8 cellular contexts compared by ENCODE assay signal in the genomic region with DNA sequence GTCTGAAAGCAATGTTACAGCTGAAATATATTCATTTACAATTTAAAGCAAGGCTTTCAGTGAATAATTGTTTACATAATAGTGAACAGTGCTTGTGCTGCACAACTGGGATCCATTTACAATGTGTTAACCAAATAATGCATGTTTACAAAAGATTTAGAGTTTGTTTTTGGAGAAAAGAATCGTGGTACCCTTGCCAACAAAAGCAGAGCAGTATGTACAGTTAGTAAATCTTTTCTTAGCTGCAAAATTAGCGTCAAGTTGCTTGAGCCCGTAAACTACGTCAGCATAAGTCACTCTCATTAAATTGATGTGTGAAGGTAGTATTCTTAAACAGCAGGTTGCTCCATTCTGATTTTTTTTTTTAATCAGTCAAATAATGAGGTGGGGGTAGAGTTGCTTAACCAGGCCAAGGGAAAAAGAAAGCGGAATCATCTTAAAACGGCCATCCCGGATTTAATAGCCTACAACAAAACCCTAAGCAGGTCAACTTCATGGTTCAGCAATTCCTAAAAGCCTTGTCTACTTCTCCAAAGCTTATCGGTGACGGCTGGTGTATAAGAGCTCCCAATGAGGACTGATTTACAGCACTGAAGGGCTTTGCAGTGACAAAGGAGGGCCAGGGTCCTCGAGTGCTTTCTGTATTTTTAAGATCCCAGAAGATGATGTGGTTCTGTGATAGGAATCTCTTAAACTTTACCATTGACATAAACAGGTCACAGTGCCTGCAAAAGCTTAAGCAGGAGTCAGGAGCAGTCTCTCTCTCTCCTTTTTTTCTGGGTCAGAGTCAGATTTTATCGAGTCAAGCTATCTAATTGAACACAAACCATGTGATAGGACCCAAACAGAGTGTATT.
A peak's percentile ranks its signal among the peaks of the same experiment; 100 is the strongest.
DNase-seq lines count a peak whose midpoint lies in the region; ATAC-seq and TF ChIP-seq lines count a peak whose summit lies in the region.

No MANE protein-coding gene starts in this region.

- no peaks in the 10 kb centered on the region for H3K36me3 Mint-ChIP-seq in CD4-positive, alpha-beta memory T cell

- H3K4me3 ChIP-seq in HUES48 (ENCODE audit: low read depth, low read length) (no peak overlapping the region), Panc1 (ENCODE audit: low read depth in 2 of 2, low read length in 2 of 2) (peak overlapping the region; percentile 9 to 33; a peak in 3 of 4 replicates), fibroblast of lung (replicated peaks in 1 of 4; ENCODE audit: control extremely low read depth in 1 of 4, insufficient read depth in 1 of 4, low read depth in 3 of 4, low read length in 4 of 4) (peak overlapping the region in 1 of 4 experiments; percentile 7), gastrocnemius medialis (no peak overlapping the region)
- H3K4me3 ChIP-seq in CD4-positive, alpha-beta memory T cell (ENCODE audit: low read length in 2 of 2): no peak overlapping the region

- no peaks in the 10 kb centered on the region for H4K20me1 ChIP-seq in fibroblast of lung (ENCODE audit: control insufficient read depth, extremely low read depth, insufficient read depth, low read length)

- H3K79me2 ChIP-seq in fibroblast of lung (ENCODE audit: control insufficient read depth, insufficient read depth, low read length): no peaks in the 10 kb centered on the region

- no peak for DNase-seq in Panc1 (ENCODE audit: low read depth, low spot score)
- peak; percentile 68 to 82 for DNase-seq in fibroblast of lung (ENCODE audit: low read depth in 2 of 2)
- DNase-seq in gastrocnemius medialis: no peak
- DNase-seq in HPDE6-E6E7 (ENCODE audit: extremely low spot score): no peak
- no peak for DNase-seq in CD4-positive, alpha-beta memory T cell
- no peak for DNase-seq in hepatic stellate cell (ENCODE audit: low spot score)
- DNase-seq in activated T-cell treated with anti-CD3 and anti-CD28 coated beads, Interleukin-2, amount 50 U/mL, for 48 hours: no peak

- H3K4me1 Mint-ChIP-seq in CD4-positive, alpha-beta memory T cell: no peaks in the 10 kb centered on the region

- intact Hi-C loops in Panc1 (cut with micrococcal nuclease; ENCODE audit: unreplicated experiment) (loop anchor here (1.0 to 10.0 kb wide), 6 partner anchors 76 to 1472 kb away; partner anchors contain the start of gene ZNF608), gastrocnemius medialis (cut with DNase I; ENCODE audit: low total_unique reads) (loop anchor here (5.0 to 10.0 kb wide), 2 partner anchors 203 to 665 kb away; partner anchors contain the start of gene ZNF608)
- intact Hi-C loops in CD4-positive, alpha-beta memory T cell (cut with micrococcal nuclease): no loop called here

- H2AFZ ChIP-seq in fibroblast of lung (ENCODE audit: low read length): no peak overlapping the region

- H3K27me3 ChIP-seq in HUES48 (ENCODE audit: control insufficient read depth, insufficient read depth, low read length) (no peaks in the 10 kb centered on the region), Panc1 (ENCODE audit: control insufficient read depth, insufficient read depth, low read length) (no peaks in the 10 kb centered on the region), fibroblast of lung (ENCODE audit: control insufficient read depth, insufficient read depth, low read length) (no peaks in the 10 kb centered on the region), gastrocnemius medialis (no peaks in the 10 kb centered on the region)
- no peaks in the 10 kb centered on the region for H3K27me3 ChIP-seq in CD4-positive, alpha-beta memory T cell (ENCODE audit: insufficient read depth, low read length)

- H3K4me1 ChIP-seq in HUES48 (ENCODE audit: control insufficient read depth, insufficient read depth, low read length): peaks cover 61% of the 10 kb centered on the region
- H3K4me1 ChIP-seq in Panc1 (ENCODE audit: control insufficient read depth, insufficient read depth, low read length): peaks cover 72% of the 10 kb centered on the region
- peaks cover 27% of the 10 kb centered on the region for H3K4me1 ChIP-seq in fibroblast of lung (ENCODE audit: control insufficient read depth, extremely low read depth, insufficient read depth, low read length)
- H3K4me1 ChIP-seq in gastrocnemius medialis: peaks cover 31 to 33% of the 10 kb centered on the region in 2 donors
- H3K4me1 ChIP-seq in CD4-positive, alpha-beta memory T cell (ENCODE audit: insufficient read depth, low read length): no peaks in the 10 kb centered on the region

- TF ChIP-seq POLR2A in gastrocnemius medialis (IDR thresholded peaks at IDR 0.05): no peak

- peaks cover 0 to 13% (median 2%) of the 10 kb centered on the region in 8 donors for H3K9me3 Mint-ChIP-seq in CD4-positive, alpha-beta memory T cell

- no peak overlapping the region for H3K4me3 Mint-ChIP-seq in CD4-positive, alpha-beta memory T cell

- no TSS peak for BruUV-seq in Panc1 (replicated peaks; lab: Mats Ljungman, UMichigan)

- H3K9me3 ChIP-seq in HUES48 (ENCODE audit: control insufficient read depth, insufficient read depth, low read length) (no peaks in the 10 kb centered on the region), Panc1 (ENCODE audit: control insufficient read depth, insufficient read depth, low read depth, low read length) (peaks cover 32% of the 10 kb centered on the region), fibroblast of lung (ENCODE audit: control insufficient read depth, insufficient read depth, low read depth, low read length) (no peaks in the 10 kb centered on the region), gastrocnemius medialis (no peaks in the 10 kb centered on the region)
- no peaks in the 10 kb centered on the region for H3K9me3 ChIP-seq in CD4-positive, alpha-beta memory T cell (ENCODE audit: control insufficient read depth in 1 of 2, low read length in 2 of 2)

- no peak overlapping the region for H3K9ac ChIP-seq in HUES48 (ENCODE audit: low read depth, low read length)
- H3K9ac ChIP-seq in fibroblast of lung (ENCODE audit: insufficient read depth, low read length): no peak overlapping the region

- in situ Hi-C loops in Panc1 (cut with HindIII; ENCODE audit: low pct_unique_long_range_greater_than_20kb, low sequenced_read_pairs) (no loop called here), gastrocnemius medialis (cut with MboI; ENCODE audit: low sequenced_read_pairs in 4 of 4) (loop anchor here in 1 of 4 donors (10.0 kb wide), 1 partner anchor 75 kb away; no protein-coding TSS in a partner anchor)

- no peaks in the 10 kb centered on the region for H3K27me3 Mint-ChIP-seq in CD4-positive, alpha-beta memory T cell

- H3K4me2 ChIP-seq in fibroblast of lung (ENCODE audit: extremely low read depth, insufficient read depth, low read length): peak overlapping the region; percentile 54

- no peak overlapping the region for H3K27ac Mint-ChIP-seq in CD4-positive, alpha-beta memory T cell

- CTCF ChIA-PET in Panc1 (lab: Charles Lee): interaction anchor here (0.5 kb wide), 1 partner anchor 59 kb away, joined by 3 read pairs; no protein-coding TSS in a partner anchor
- CTCF ChIA-PET in CD4-positive, alpha-beta memory T cell (lab: Charles Lee; ENCODE audit: partially characterized antibody): no interaction called here

- TF ChIP-seq CTCF in Panc1 (IDR thresholded peaks at IDR 0.05) (no peak), fibroblast of lung (conservative IDR thresholded peaks at IDR 0.05 in 1 of 2, IDR thresholded peaks at IDR 0.05 in 1 of 2; ENCODE audit: low read depth in 1 of 2, low read length in 2 of 2) (no peak), gastrocnemius medialis (IDR thresholded peaks at IDR 0.05 in 4 of 5, conservative IDR thresholded peaks at IDR 0.05 in 1 of 5) (no peak)

- ATAC-seq in Panc1 (peak; percentile 55), gastrocnemius medialis (no peak)

- peak overlapping the region; percentile 64 for H3K27ac ChIP-seq in HUES48 (ENCODE audit: low read depth, low read length)
- H3K27ac ChIP-seq in Panc1 (ENCODE audit: low read length): peak overlapping the region; percentile 95
- no peak overlapping the region for H3K27ac ChIP-seq in fibroblast of lung (ENCODE audit: insufficient read depth, low read length)
- peak overlapping the region in 3 of 4 donors; percentile 66 to 67 (median 67) for H3K27ac ChIP-seq in gastrocnemius medialis
- no peak overlapping the region for H3K27ac ChIP-seq in CD4-positive, alpha-beta memory T cell (ENCODE audit: low read depth, low read length)

- H3K36me3 ChIP-seq in HUES48 (ENCODE audit: control insufficient read depth, insufficient read depth, low read length) (no peaks in the 10 kb centered on the region), Panc1 (ENCODE audit: control insufficient read depth, insufficient read depth, low read length) (no peaks in the 10 kb centered on the region), fibroblast of lung (ENCODE audit: control insufficient read depth, insufficient read depth, low read length) (no peaks in the 10 kb centered on the region), gastrocnemius medialis (no peaks in the 10 kb centered on the region)
- H3K36me3 ChIP-seq in CD4-positive, alpha-beta memory T cell (ENCODE audit: insufficient read depth, low read length): no peaks in the 10 kb centered on the region

- POLR2A ChIA-PET in Panc1 (lab: Charles Lee): interaction anchor here (1.0 kb wide), 1 partner anchor 662 kb away, joined by 4 read pairs; no protein-coding TSS in a partner anchor
- POLR2A ChIA-PET in CD4-positive, alpha-beta memory T cell (lab: Charles Lee; ENCODE audit: partially characterized antibody): no interaction called here

Comparison
In these comparisons a context has a peak if more than half of its experiments do, and no peak if none do; other contexts are left out.
1. H3K27ac ChIP-seq: peak in HUES48 (single experiment), Panc1 (single experiment) and gastrocnemius medialis (3 of 4); none in fibroblast of lung (single experiment) and CD4-positive, alpha-beta memory T cell (single experiment).
2. H3K4me3 ChIP-seq: peak in Panc1 (2 of 2); none in HUES48 (single experiment), gastrocnemius medialis (0 of 4) and CD4-positive, alpha-beta memory T cell (0 of 2).
3. DNase-seq: peak in fibroblast of lung (2 of 2); none in Panc1 (single experiment), gastrocnemius medialis (0 of 2), HPDE6-E6E7 (single experiment), CD4-positive, alpha-beta memory T cell (0 of 5), hepatic stellate cell (single experiment) and activated T-cell treated with anti-CD3 and anti-CD28 coated beads, Interleukin-2, amount 50 U/mL, for 48 hours (0 of 2).